In the genomic region with DNA sequence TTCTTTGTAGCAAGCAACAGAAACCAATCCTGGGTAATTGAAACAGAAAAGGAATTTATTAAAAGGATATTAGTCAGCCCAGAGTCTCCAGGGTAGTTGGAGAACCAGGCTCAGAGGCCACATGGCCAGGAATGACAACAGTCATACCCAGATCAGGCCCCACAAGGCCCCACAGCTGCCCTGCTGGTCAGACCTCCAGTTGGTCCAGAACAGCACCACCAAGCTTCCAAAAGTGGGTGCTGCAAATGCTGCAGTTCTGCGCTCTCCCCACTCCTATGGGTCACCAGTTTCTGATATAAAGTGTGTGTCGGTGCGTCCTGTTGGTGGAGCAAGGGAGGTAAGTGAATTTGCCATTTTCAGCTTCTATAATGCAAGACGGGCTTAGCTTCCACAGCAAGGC, we compare ENCODE assay signal across 13 cellular contexts. TPM values are rescaled to one million over a fixed set of nuclear protein-coding genes. Genes with fewer than 3 reads are reported as not detected.
DNase-seq lines count a peak whose midpoint lies in the region; ATAC-seq and TF ChIP-seq lines count a peak whose summit lies in the region.
"Had no signal": no experiment of that assay in that cellular context is flagged by ENCODE, and none has a peak within 500 bp of the region (broad histone marks: within the 10 kb centered on the region; RNA-seq: fewer than 3 reads in every experiment).

No MANE protein-coding gene starts in this region.

- peaks cover 45% of the 10 kb centered on the region for H3K4me1 ChIP-seq in mesodermal cell (ENCODE audit: control insufficient read depth, insufficient read depth, low read length, poor library complexity, severe bottlenecking)
- H3K4me1 ChIP-seq: parathyroid adenoma, upper lobe of right lung had no signal

- H3K9me3 ChIP-seq in mesodermal cell (ENCODE audit: control insufficient read depth, low read length): no peaks in the 10 kb centered on the region
- H3K9me3 ChIP-seq: upper lobe of right lung had no signal

- H3K9me3 Mint-ChIP-seq in activated T-cell treated with anti-CD3 and anti-CD28 coated beads, Interleukin-2, amount 50 U/mL, for 24 hours: no peaks in the 10 kb centered on the region
- H3K9me3 Mint-ChIP-seq: activated T-helper 17 cell treated with anti-CD3 and anti-CD28 coated beads, Interleukin-2, amount 50 U/mL, for 72 hours had no signal

- no peaks in the 10 kb centered on the region for H3K36me3 ChIP-seq in mesodermal cell (ENCODE audit: control insufficient read depth, insufficient read depth, low read length)
- H3K36me3 ChIP-seq: upper lobe of right lung had no signal

- no peaks in the 10 kb centered on the region for H3K36me3 Mint-ChIP-seq in activated T-cell treated with anti-CD3 and anti-CD28 coated beads, Interleukin-2, amount 50 U/mL, for 24 hours (ENCODE audit: low read depth)

- no peaks in the 10 kb centered on the region for H3K27me3 Mint-ChIP-seq in activated T-cell treated with anti-CD3 and anti-CD28 coated beads, Interleukin-2, amount 50 U/mL, for 24 hours

- DNase-seq in EH (ENCODE audit: low read depth) (peak; percentile 73), HT-29 (ENCODE audit: low spot score) (peak; percentile 14), astrocyte of the spinal cord (ENCODE audit: low read depth, low spot score) (no peak), D341Med (ENCODE audit: low spot score) (no peak)
- no peak for DNase-seq in activated T-cell treated with anti-CD3 and anti-CD28 coated beads, Interleukin-2, amount 50 U/mL, for 24 hours
- DNase-seq in activated T-cell treated with anti-CD3 and anti-CD28 coated beads, Interleukin-2, amount 50 U/mL, for 1 hour: no peak
- DNase-seq: GDM1, NCI-H1105 treated with DMSO at 0.1 percent for 48 hours, upper lobe of right lung had no signal

- 60 to 83% methylated on average over 1 to 3 of the region's 4 CpGs for WGBS in mesodermal cell (ENCODE audit: insufficient coverage in 2 of 2), 2 experiments

- in situ Hi-C loops in astrocyte of the spinal cord (cut with HindIII; ENCODE audit: low sequenced_read_pairs): no loop called here

- H3K27ac ChIP-seq in mesodermal cell (ENCODE audit: low read depth, low read length, severe bottlenecking): peak overlapping the region; percentile 3
- H3K27ac ChIP-seq: parathyroid adenoma, upper lobe of right lung had no signal

- H3K27ac Mint-ChIP-seq in activated T-cell treated with anti-CD3 and anti-CD28 coated beads, Interleukin-2, amount 50 U/mL, for 24 hours: no peak overlapping the region
- H3K27ac Mint-ChIP-seq: activated T-helper 17 cell treated with anti-CD3 and anti-CD28 coated beads, Interleukin-2, amount 50 U/mL, for 72 hours had no signal

- no peak for ATAC-seq in HG02884 (IDR thresholded peaks at IDR 0.05; ENCODE audit: unreplicated experiment)
- ATAC-seq: activated T-helper 17 cell treated with anti-CD3 and anti-CD28 coated beads, Interleukin-2, amount 50 U/mL, for 72 hours; upper lobe of right lung had no signal

- no peak overlapping the region for H3K4me3 Mint-ChIP-seq in activated T-cell treated with anti-CD3 and anti-CD28 coated beads, Interleukin-2, amount 50 U/mL, for 24 hours
- H3K4me3 Mint-ChIP-seq: activated T-helper 17 cell treated with anti-CD3 and anti-CD28 coated beads, Interleukin-2, amount 50 U/mL, for 72 hours had no signal

- peak; percentile 31 for TF ChIP-seq CTCF in astrocyte of the spinal cord (IDR thresholded peaks at IDR 0.05; ENCODE audit: low read depth, low read length)

- H3K4me1 Mint-ChIP-seq in activated T-cell treated with anti-CD3 and anti-CD28 coated beads, Interleukin-2, amount 50 U/mL, for 24 hours (ENCODE audit: low read depth): no peaks in the 10 kb centered on the region
- H3K4me1 Mint-ChIP-seq: activated T-helper 17 cell treated with anti-CD3 and anti-CD28 coated beads, Interleukin-2, amount 50 U/mL, for 72 hours had no signal

- H3K4me3 ChIP-seq in astrocyte of the spinal cord (ENCODE audit: low read depth, low read length) (no peak overlapping the region), mesodermal cell (ENCODE audit: extremely low read depth, insufficient read depth, low read length, poor library complexity, severe bottlenecking) (no peak overlapping the region)
- H3K4me3 ChIP-seq: upper lobe of right lung had no signal

RNA-seq across cellular contexts. Expression of a gene that starts 29.9 kb away (rescaled TPM):
- 0.18 and 0.94 TPM in 2 replicates for total RNA-seq in HT-29 (2014; rRNA removed; shearing (Covaris generic))
- polyA plus RNA-seq in mesodermal cell (2013, experiment 1 of 2): 7.4 TPM
- 7.0 TPM for polyA plus RNA-seq in mesodermal cell (2013, experiment 2 of 2)

Comparison
In these comparisons a context has a peak if more than half of its experiments do, and no peak if none do; other contexts are left out.
1. DNase-seq: peak in EH (single experiment) and HT-29 (single experiment); none in astrocyte of the spinal cord (single experiment), activated T-cell treated with anti-CD3 and anti-CD28 coated beads, Interleukin-2, amount 50 U/mL, for 24 hours (single experiment), D341Med (single experiment) and activated T-cell treated with anti-CD3 and anti-CD28 coated beads, Interleukin-2, amount 50 U/mL, for 1 hour (single experiment).